ENCODE assay signal across 1 cellular context in the genomic region with DNA sequence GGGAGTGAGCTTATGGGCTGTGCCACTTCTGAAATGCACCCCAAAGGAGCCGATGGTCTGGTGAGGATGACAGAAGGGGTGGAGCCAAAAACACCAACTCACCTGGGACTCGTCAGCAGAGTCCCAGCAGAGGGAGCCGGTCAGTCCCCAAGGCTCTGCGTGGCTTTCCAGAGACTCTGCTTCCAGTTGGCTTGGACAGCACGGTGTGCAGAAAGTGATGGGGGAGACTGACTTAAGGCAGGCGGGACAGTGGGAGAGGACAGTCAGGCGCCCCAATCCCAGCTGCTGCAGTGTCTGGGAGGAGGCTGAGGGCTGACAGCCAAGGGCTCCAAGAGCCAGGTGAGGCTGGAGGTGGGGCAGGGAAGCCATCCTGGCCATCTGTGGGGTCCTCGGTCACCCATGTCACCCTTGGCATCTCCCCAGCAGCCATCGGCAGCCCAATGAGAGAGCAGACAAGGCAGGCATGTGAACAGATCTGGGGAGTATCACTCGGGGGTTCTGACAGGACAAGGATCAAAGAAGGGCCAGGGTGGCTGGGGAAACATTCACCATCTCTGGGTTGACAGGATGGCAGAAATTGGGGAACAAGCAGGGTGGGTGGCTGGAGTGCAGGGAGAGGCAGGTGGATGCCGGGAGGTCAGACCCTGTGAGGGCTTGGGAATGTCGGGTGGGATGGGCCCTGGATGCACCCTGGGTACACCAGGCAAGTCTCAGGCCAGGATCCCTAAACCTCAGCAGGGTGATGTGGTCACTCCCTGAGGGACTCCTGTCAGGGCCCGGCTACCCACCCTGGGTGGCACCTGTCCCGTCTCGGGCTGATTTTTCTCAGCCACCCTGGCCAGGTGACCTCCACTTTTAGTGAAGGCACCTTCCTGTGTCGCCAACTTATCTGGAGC.
TF ChIP-seq lines count a peak whose summit lies in the region.

No MANE protein-coding gene starts in this region.

TF ChIP-seq in IMR-90, 13 proteins besides CTCF, POLR2A, EP300 and RAD21 (continued from another document):
- TF ChIP-seq RCOR1 (IDR thresholded peaks at IDR 0.05; ENCODE audit: insufficient replicate concordance, low read length) (no peak), MXI1 (IDR thresholded peaks at IDR 0.05; ENCODE audit: borderline replicate concordance, low read depth, low read length) (no peak), BHLHE40 (IDR thresholded peaks at IDR 0.05; ENCODE audit: low read depth, low read length) (no peak), FOS (IDR thresholded peaks at IDR 0.05; ENCODE audit: low read depth, low read length) (no peak), MAFK (IDR thresholded peaks at IDR 0.05; ENCODE audit: low read depth, low read length) (no peak), SMC3 (IDR thresholded peaks at IDR 0.05; ENCODE audit: low read depth, low read length) (no peak; the same call in 1 of the 2 replicates), MAZ (IDR thresholded peaks at IDR 0.05; ENCODE audit: borderline replicate concordance, low read depth, low read length) (no peak)
- TF ChIP-seq, protein P1, sequence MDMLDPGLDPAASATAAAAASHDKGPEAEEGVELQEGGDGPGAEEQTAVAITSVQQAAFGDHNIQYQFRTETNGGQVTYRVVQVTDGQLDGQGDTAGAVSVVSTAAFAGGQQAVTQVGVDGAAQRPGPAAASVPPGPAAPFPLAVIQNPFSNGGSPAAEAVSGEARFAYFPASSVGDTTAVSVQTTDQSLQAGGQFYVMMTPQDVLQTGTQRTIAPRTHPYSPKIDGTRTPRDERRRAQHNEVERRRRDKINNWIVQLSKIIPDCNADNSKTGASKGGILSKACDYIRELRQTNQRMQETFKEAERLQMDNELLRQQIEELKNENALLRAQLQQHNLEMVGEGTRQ (IDR thresholded peaks at IDR 0.05; ENCODE audit: low read depth, low read length), result no peak
- TF ChIP-seq, protein P2, sequence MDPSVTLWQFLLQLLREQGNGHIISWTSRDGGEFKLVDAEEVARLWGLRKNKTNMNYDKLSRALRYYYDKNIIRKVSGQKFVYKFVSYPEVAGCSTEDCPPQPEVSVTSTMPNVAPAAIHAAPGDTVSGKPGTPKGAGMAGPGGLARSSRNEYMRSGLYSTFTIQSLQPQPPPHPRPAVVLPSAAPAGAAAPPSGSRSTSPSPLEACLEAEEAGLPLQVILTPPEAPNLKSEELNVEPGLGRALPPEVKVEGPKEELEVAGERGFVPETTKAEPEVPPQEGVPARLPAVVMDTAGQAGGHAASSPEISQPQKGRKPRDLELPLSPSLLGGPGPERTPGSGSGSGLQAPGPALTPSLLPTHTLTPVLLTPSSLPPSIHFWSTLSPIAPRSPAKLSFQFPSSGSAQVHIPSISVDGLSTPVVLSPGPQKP (IDR thresholded peaks at IDR 0.05; ENCODE audit: borderline replicate concordance, low read depth, low read length), result no peak
TF ChIP-seq in IMR-90: peak in this region for 0.
